18 cellular contexts compared by ENCODE assay signal in the genomic region with DNA sequence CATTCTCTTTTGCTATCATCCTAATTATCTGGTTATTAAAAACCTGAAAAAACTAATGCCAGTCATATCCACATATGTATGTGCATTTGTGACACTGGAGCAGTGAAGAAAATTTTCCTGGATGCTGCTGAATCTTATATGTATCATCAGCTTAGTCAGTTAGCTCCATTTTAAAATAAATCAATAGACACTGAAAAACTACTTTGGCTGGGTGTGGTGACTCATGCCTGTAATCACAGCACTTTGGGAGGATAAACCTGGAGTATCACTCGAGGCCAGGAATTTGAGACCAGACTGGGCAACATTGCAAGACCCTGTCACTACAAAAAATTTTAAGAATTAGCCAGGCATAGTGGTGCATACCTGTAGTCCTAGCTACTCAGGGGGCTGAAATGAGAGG.
"Had no signal": no experiment of that assay in that cellular context is flagged by ENCODE, and none has a peak within 500 bp of the region (broad histone marks: within the 10 kb centered on the region; RNA-seq: fewer than 3 reads in every experiment).

No MANE protein-coding gene starts in this region.

- H3K4me1 ChIP-seq: adrenal gland, colonic mucosa, prostate gland, right atrium auricular region, tibial artery had no signal

- H3K9me3 ChIP-seq: adrenal gland, colonic mucosa, prostate gland, right atrium auricular region, tibial artery had no signal

- H3K36me3 ChIP-seq: adrenal gland, colonic mucosa, prostate gland, right atrium auricular region, tibial artery had no signal

- ATAC-seq: activated CD4-positive, alpha-beta T cell treated with anti-CD3 and anti-CD28 coated beads for 36 hours; activated naive CD4-positive, alpha-beta T cell treated with anti-CD3 and anti-CD28 coated beads, Interleukin-2, amount 50 U/mL, for 72 hours; left ventricle myocardium superior had no signal

- H3K4me3 ChIP-seq: adrenal gland, colonic mucosa, prostate gland, right atrium auricular region, tibial artery had no signal

- H3K27ac ChIP-seq: adrenal gland, colonic mucosa, prostate gland, right atrium auricular region, tibial artery had no signal

- H3K27me3 ChIP-seq: adrenal gland, colonic mucosa, right atrium auricular region, tibial artery had no signal

- DNase-seq: activated CD4-positive, alpha-beta T cell treated with anti-CD3 and anti-CD28 coated beads for 36 hours; activated CD4-positive, alpha-beta T cell treated with anti-CD3 and anti-CD28 coated beads, Interleukin-2, amount 50 U/mL, for 48 hours; activated gamma-delta T cell; adrenal gland; central memory CD4-positive, alpha-beta T cell; colonic mucosa; endodermal cell; immature natural killer cell; kidney glomerular epithelial cell; left ventricle myocardium superior; stimulated activated CD4-positive, alpha-beta T cell treated with anti-CD3 and anti-CD28 coated beads, Interleukin-12 subunit alpha, Interleukin-12 subunit beta, amount 100 ng/mL, for 4 hours; stimulated activated CD4-positive, alpha-beta T cell treated with anti-CD3 and anti-CD28 coated beads, Interleukin-1b, Interleukin-23, amount 100 ng/mL, for 48 hours; stimulated activated naive CD4-positive, alpha-beta T cell treated with Interleukin-2 at 50 U/mL for 16 hours; substantia nigra; tibial artery had no signal
